1 cellular context compared by ENCODE assay signal in the genomic region with DNA sequence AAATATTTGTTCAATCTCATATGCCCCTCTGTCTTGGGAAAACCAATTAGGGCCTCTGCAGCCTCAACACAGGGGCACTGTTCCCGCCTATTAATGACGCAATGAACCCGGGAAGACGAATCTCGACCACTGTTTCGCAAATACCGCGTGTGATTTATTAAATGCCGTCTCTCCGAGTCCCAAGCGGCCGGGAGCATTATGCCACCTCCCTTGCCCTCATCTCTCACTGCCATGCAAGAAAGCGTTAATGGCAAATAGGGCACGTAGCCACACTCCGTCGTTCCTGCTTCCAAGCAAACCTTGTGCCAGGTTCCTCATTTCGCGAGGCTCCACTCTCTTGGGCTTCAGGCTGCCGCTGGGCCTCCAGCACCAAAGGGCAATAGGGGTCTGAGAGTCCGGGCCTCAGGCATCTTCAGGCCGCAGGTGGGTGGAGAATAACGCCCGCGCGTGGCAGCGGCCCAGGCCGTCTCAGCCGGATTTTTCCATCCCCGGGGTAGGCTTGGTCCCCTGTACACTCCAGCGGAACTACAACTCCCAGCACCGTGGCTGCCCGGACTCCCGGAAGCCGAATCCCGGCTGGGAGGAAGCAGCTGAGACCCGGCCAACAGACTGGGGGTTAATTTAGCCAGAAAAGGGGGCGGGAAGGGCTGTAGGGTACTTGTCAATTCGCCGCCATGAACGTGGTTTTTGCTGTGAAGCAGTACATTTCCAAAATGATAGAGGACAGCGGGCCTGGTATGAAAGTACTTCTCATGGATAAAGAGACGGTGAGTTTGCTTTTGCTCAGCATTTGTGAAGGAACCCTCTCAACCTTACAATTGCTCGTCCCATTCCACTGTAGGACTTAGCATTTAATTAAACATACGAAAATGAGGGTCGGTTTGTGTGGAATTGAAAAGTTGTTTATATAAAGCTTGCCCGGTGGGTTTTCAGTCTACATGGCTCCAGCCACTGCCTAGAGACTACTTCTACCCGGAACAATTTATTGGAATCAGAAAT.
TF ChIP-seq lines count a peak whose summit lies in the region.

A gene with protein sequence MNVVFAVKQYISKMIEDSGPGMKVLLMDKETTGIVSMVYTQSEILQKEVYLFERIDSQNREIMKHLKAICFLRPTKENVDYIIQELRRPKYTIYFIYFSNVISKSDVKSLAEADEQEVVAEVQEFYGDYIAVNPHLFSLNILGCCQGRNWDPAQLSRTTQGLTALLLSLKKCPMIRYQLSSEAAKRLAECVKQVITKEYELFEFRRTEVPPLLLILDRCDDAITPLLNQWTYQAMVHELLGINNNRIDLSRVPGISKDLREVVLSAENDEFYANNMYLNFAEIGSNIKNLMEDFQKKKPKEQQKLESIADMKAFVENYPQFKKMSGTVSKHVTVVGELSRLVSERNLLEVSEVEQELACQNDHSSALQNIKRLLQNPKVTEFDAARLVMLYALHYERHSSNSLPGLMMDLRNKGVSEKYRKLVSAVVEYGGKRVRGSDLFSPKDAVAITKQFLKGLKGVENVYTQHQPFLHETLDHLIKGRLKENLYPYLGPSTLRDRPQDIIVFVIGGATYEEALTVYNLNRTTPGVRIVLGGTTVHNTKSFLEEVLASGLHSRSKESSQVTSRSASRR (plus strand): TSS at position 593 of the 999 bp plus-strand sequence. CDS start 82 bp downstream, at position 675.

TF ChIP-seq in HepG2, 621 proteins besides CTCF, POLR2A, EP300 and RAD21 (continued from another document and continues in another):
- TF ChIP-seq, protein P1, sequence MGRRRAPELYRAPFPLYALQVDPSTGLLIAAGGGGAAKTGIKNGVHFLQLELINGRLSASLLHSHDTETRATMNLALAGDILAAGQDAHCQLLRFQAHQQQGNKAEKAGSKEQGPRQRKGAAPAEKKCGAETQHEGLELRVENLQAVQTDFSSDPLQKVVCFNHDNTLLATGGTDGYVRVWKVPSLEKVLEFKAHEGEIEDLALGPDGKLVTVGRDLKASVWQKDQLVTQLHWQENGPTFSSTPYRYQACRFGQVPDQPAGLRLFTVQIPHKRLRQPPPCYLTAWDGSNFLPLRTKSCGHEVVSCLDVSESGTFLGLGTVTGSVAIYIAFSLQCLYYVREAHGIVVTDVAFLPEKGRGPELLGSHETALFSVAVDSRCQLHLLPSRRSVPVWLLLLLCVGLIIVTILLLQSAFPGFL (CRISPR knock-in tag; IDR thresholded peaks at IDR 0.05): no peak
- TF ChIP-seq SAP130 (CRISPR knock-in tag; IDR thresholded peaks at IDR 0.05; ENCODE audit: low read depth) (peak; percentile 95), MXI1 (IDR thresholded peaks at IDR 0.05; ENCODE audit: borderline replicate concordance, low read depth, low read length) (peak; percentile 63; the same call in 2 of the 3 replicates), BHLHE40 (IDR thresholded peaks at IDR 0.05; ENCODE audit: low read length) (peak; percentile 68), TAF1 (CRISPR knock-in tag; IDR thresholded peaks at IDR 0.05) (peak; percentile 72), FOXO1 (CRISPR knock-in tag; IDR thresholded peaks at IDR 0.05) (no peak), JARID2 (CRISPR knock-in tag; IDR thresholded peaks at IDR 0.05; ENCODE audit: insufficient replicate concordance) (no peak), SPEN (CRISPR knock-in tag; IDR thresholded peaks at IDR 0.05; ENCODE audit: low read depth) (peak; percentile 71), MAFK (conservative IDR thresholded peaks at IDR 0.05 in 1 of 2, IDR thresholded peaks at IDR 0.05 in 1 of 2; ENCODE audit: low read length in 2 of 2) (no peak), ZNF589 (CRISPR knock-in tag; conservative IDR thresholded peaks at IDR 0.05) (no peak), KAT2B (IDR thresholded peaks at IDR 0.05; ENCODE audit: borderline replicate concordance, low read depth, low read length) (no peak), MAF1 (CRISPR knock-in tag; IDR thresholded peaks at IDR 0.05; ENCODE audit: borderline replicate concordance) (0 out of 2 replicates have a peak, but pooled peaks have one; percentile 32), ZNF207 (IDR thresholded peaks at IDR 0.05; ENCODE audit: borderline replicate concordance) (no peak), ZNF138 (CRISPR knock-in tag; IDR thresholded peaks at IDR 0.05; ENCODE audit: low read depth) (peak; percentile 41; the same call in 1 of the 2 replicates), ATRX (CRISPR knock-in tag; IDR thresholded peaks at IDR 0.05; ENCODE audit: borderline replicate concordance) (no peak), ZNF205 (CRISPR knock-in tag; IDR thresholded peaks at IDR 0.05) (no peak; the same call in 1 of the 2 replicates), HDAC6 (IDR thresholded peaks at IDR 0.05; ENCODE audit: low read depth, low read length) (no peak), ELF1 (CRISPR knock-in tag; IDR thresholded peaks at IDR 0.05) (peak; percentile 88), NFKBIZ (CRISPR knock-in tag; IDR thresholded peaks at IDR 0.05) (no peak), ZZZ3 (CRISPR knock-in tag; IDR thresholded peaks at IDR 0.05; ENCODE audit: borderline replicate concordance) (no peak; the same call in 1 of the 2 replicates), HOXA9 (CRISPR knock-in tag; IDR thresholded peaks at IDR 0.05; ENCODE audit: borderline replicate concordance) (no peak; the same call in 1 of the 2 replicates), ELF3 (CRISPR knock-in tag; IDR thresholded peaks at IDR 0.05) (no peak; the same call in 1 of the 2 replicates), POLR2G (IDR thresholded peaks at IDR 0.05; ENCODE audit: low read depth, low read length) (peak; percentile 75), NKX3-1 (CRISPR knock-in tag; IDR thresholded peaks at IDR 0.05) (0 out of 2 replicates have a peak, but pooled peaks have one; percentile 66)
- TF ChIP-seq, protein P2, sequence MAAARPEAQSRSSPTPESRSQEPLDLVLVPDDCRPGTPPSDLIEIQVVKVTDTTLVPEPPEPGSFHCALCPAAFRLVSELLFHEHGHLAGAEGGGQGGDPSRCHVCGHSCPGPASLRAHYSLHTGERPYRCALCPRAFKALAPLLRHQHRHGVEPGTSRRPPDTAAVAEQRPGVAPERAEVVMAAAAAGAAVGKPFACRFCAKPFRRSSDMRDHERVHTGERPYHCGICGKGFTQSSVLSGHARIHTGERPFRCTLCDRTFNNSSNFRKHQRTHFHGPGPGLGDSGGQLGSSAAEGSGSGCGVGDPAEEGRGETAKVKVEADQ (CRISPR knock-in tag; IDR thresholded peaks at IDR 0.05; ENCODE audit: borderline replicate concordance): peak; percentile 82; the same call in 1 of the 2 replicates
- TF ChIP-seq, protein P3, sequence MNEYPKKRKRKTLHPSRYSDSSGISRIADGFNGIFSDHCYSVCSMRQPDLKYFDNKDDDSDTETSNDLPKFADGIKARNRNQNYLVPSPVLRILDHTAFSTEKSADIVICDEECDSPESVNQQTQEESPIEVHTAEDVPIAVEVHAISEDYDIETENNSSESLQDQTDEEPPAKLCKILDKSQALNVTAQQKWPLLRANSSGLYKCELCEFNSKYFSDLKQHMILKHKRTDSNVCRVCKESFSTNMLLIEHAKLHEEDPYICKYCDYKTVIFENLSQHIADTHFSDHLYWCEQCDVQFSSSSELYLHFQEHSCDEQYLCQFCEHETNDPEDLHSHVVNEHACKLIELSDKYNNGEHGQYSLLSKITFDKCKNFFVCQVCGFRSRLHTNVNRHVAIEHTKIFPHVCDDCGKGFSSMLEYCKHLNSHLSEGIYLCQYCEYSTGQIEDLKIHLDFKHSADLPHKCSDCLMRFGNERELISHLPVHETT (CRISPR knock-in tag; conservative IDR thresholded peaks at IDR 0.05): no peak
- TF ChIP-seq, protein P4, sequence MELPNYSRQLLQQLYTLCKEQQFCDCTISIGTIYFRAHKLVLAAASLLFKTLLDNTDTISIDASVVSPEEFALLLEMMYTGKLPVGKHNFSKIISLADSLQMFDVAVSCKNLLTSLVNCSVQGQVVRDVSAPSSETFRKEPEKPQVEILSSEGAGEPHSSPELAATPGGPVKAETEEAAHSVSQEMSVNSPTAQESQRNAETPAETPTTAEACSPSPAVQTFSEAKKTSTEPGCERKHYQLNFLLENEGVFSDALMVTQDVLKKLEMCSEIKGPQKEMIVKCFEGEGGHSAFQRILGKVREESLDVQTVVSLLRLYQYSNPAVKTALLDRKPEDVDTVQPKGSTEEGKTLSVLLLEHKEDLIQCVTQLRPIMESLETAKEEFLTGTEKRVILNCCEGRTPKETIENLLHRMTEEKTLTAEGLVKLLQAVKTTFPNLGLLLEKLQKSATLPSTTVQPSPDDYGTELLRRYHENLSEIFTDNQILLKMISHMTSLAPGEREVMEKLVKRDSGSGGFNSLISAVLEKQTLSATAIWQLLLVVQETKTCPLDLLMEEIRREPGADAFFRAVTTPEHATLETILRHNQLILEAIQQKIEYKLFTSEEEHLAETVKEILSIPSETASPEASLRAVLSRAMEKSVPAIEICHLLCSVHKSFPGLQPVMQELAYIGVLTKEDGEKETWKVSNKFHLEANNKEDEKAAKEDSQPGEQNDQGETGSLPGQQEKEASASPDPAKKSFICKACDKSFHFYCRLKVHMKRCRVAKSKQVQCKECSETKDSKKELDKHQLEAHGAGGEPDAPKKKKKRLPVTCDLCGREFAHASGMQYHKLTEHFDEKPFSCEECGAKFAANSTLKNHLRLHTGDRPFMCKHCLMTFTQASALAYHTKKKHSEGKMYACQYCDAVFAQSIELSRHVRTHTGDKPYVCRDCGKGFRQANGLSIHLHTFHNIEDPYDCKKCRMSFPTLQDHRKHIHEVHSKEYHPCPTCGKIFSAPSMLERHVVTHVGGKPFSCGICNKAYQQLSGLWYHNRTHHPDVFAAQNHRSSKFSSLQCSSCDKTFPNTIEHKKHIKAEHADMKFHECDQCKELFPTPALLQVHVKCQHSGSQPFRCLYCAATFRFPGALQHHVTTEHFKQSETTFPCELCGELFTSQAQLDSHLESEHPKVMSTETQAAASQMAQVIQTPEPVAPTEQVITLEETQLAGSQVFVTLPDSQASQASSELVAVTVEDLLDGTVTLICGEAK (IDR thresholded peaks at IDR 0.05): peak; percentile 81
- TF ChIP-seq, protein P4 (CRISPR knock-in tag; IDR thresholded peaks at IDR 0.05): no peak; the same call in none of the 2 replicates
- TF ChIP-seq, protein P5, sequence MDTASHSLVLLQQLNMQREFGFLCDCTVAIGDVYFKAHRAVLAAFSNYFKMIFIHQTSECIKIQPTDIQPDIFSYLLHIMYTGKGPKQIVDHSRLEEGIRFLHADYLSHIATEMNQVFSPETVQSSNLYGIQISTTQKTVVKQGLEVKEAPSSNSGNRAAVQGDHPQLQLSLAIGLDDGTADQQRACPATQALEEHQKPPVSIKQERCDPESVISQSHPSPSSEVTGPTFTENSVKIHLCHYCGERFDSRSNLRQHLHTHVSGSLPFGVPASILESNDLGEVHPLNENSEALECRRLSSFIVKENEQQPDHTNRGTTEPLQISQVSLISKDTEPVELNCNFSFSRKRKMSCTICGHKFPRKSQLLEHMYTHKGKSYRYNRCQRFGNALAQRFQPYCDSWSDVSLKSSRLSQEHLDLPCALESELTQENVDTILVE (CRISPR knock-in tag; IDR thresholded peaks at IDR 0.05): peak; percentile 13; the same call in 1 of the 2 replicates
- TF ChIP-seq, protein P6, sequence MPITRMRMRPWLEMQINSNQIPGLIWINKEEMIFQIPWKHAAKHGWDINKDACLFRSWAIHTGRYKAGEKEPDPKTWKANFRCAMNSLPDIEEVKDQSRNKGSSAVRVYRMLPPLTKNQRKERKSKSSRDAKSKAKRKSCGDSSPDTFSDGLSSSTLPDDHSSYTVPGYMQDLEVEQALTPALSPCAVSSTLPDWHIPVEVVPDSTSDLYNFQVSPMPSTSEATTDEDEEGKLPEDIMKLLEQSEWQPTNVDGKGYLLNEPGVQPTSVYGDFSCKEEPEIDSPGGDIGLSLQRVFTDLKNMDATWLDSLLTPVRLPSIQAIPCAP (CRISPR knock-in tag; IDR thresholded peaks at IDR 0.05; ENCODE audit: low read depth): no peak
- TF ChIP-seq, protein P7, sequence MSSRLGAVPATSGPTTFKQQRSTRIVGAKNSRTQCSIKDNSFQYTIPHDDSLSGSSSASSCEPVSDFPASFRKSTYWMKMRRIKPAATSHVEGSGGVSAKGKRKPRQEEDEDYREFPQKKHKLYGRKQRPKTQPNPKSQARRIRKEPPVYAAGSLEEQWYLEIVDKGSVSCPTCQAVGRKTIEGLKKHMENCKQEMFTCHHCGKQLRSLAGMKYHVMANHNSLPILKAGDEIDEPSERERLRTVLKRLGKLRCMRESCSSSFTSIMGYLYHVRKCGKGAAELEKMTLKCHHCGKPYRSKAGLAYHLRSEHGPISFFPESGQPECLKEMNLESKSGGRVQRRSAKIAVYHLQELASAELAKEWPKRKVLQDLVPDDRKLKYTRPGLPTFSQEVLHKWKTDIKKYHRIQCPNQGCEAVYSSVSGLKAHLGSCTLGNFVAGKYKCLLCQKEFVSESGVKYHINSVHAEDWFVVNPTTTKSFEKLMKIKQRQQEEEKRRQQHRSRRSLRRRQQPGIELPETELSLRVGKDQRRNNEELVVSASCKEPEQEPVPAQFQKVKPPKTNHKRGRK (CRISPR knock-in tag; IDR thresholded peaks at IDR 0.05): no peak
- TF ChIP-seq, protein P8, sequence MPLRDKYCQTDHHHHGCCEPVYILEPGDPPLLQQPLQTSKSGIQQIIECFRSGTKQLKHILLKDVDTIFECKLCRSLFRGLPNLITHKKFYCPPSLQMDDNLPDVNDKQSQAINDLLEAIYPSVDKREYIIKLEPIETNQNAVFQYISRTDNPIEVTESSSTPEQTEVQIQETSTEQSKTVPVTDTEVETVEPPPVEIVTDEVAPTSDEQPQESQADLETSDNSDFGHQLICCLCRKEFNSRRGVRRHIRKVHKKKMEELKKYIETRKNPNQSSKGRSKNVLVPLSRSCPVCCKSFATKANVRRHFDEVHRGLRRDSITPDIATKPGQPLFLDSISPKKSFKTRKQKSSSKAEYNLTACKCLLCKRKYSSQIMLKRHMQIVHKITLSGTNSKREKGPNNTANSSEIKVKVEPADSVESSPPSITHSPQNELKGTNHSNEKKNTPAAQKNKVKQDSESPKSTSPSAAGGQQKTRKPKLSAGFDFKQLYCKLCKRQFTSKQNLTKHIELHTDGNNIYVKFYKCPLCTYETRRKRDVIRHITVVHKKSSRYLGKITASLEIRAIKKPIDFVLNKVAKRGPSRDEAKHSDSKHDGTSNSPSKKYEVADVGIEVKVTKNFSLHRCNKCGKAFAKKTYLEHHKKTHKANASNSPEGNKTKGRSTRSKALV (CRISPR knock-in tag; IDR thresholded peaks at IDR 0.05): no peak
